In genomic region chr1:33758698-33759097, GRCh38 we compare ENCODE assay signal across 15 cellular contexts.
DNase-seq lines count a peak whose midpoint lies in the region; ATAC-seq and TF ChIP-seq lines count a peak whose summit lies in the region.
"Had no signal": no experiment of that assay in that cellular context is flagged by ENCODE, and none has a peak within 500 bp of the region (broad histone marks: within the 10 kb centered on the region; RNA-seq: fewer than 3 reads in every experiment).

No MANE protein-coding gene starts in this region.

- DNase-seq in A673 (ENCODE audit: low spot score) (peak; percentile 3), GM03348 (ENCODE audit: low spot score) (peak; percentile 39), colonic mucosa (peak; percentile 23), lower leg skin (ENCODE audit: low spot score in 2 of 2) (peak; percentile 24 to 26), NOMO-1 (lab: John Stamatoyannopoulos, UW; ENCODE audit: unreplicated experiment in 2 of 2) (no peak), kidney tubule cell (ENCODE audit: low spot score) (no peak)
- DNase-seq: NCI-H1930; NCI-H69; stimulated activated naive CD4-positive, alpha-beta T cell treated with Interleukin-2 at 50 U/mL for 16 hours; T-cell had no signal

- POLR2A ChIA-PET in A673 (lab: Charles Lee; ENCODE audit: low non-redundant PET), result no interaction called here

- 37 to 39% methylated on average over 5 of the region's 5 CpGs for WGBS in lower leg skin, 2 donors

- TF ChIP-seq CTCF in A673 (conservative IDR thresholded peaks at IDR 0.05; ENCODE audit: low read depth, low read length), result no peak
- no peak for TF ChIP-seq CTCF in colonic mucosa (IDR thresholded peaks at IDR 0.05)
- no peak for TF ChIP-seq CTCF in lower leg skin (IDR thresholded peaks at IDR 0.05)

- no peaks in the 10 kb centered on the region for H3K36me3 ChIP-seq in A673 (ENCODE audit: insufficient read depth, low read length, poor library complexity, severe bottlenecking)
- H3K36me3 ChIP-seq in colonic mucosa, result no peaks in the 10 kb centered on the region

- intact Hi-C loops in A673 (cut with micrococcal nuclease; ENCODE audit: unreplicated experiment), result no loop called here
- intact Hi-C loops in colonic mucosa (cut with DNase I), result no loop called here
- intact Hi-C loops in lower leg skin (cut with DNase I; ENCODE audit: low total_unique reads), result no loop called here

- TF ChIP-seq POLR2A in lower leg skin (IDR thresholded peaks at IDR 0.05), result no peak
- no peak for TF ChIP-seq POLR2A in GM18505 (IDR thresholded peaks at IDR 0.05; ENCODE audit: borderline replicate concordance, extremely low read depth, insufficient read depth, insufficient read length)

- H3K9me3 ChIP-seq in A673 (ENCODE audit: low read depth, low read length, poor library complexity, severe bottlenecking), result no peaks in the 10 kb centered on the region
- H3K9me3 ChIP-seq in colonic mucosa, result no peaks in the 10 kb centered on the region

- no peak overlapping the region for H3K9ac ChIP-seq in colonic mucosa (ENCODE audit: low read depth in 2 of 2, low read length in 2 of 2)

- no TSS peak for BruUV-seq in A673 (replicated peaks; lab: Mats Ljungman, UMichigan)

- ATAC-seq in GM21423 (IDR thresholded peaks at IDR 0.05; ENCODE audit: unreplicated experiment) (no peak), GM18505 (IDR thresholded peaks at IDR 0.05; ENCODE audit: unreplicated experiment) (no peak)
- ATAC-seq: activated CD4-positive, CD25-positive, alpha-beta regulatory T cell treated with anti-CD3 and anti-CD28 coated beads, Interleukin-2, amount 50 U/mL, for 24 hours; T-cell had no signal

- H3K4me1 ChIP-seq in A673 (ENCODE audit: insufficient read depth, low read length, poor library complexity, severe bottlenecking) (no peaks in the 10 kb centered on the region), colonic mucosa (no peaks in the 10 kb centered on the region)

- H3K27ac ChIP-seq in A673 (ENCODE audit: low read depth, low read length, poor library complexity, severe bottlenecking) (no peak overlapping the region), colonic mucosa (no peak overlapping the region)
- H3K27ac ChIP-seq: epithelial cell of prostate, skin epidermis had no signal

- H3K27me3 ChIP-seq in A673 (replicated peaks; ENCODE audit: insufficient read depth, low read depth, low read length, poor library complexity), result no peaks in the 10 kb centered on the region
- no peaks in the 10 kb centered on the region for H3K27me3 ChIP-seq in colonic mucosa

- H3K4me3 ChIP-seq in A673 (ENCODE audit: low read depth, low read length, poor library complexity, severe bottlenecking), result no peak overlapping the region
- H3K4me3 ChIP-seq in colonic mucosa, result no peak overlapping the region
- H3K4me3 ChIP-seq in lower leg skin (ENCODE audit: low read depth, poor library complexity, severe bottlenecking), result no peak overlapping the region
- H3K4me3 ChIP-seq: skin epidermis had no signal

- CTCF ChIA-PET in A673 (lab: Charles Lee), result no interaction called here

Comparison
In these comparisons a context has a peak if more than half of its experiments do, and no peak if none do; other contexts are left out.
1. DNase-seq: peak in A673 (single experiment), GM03348 (single experiment), colonic mucosa (single experiment) and lower leg skin (2 of 2); none in NOMO-1 (0 of 2) and kidney tubule cell (single experiment).